In genomic region chr6:22147469-22147815, GRCh38 we compare ENCODE assay signal across 12 cellular contexts.
DNase-seq lines count a peak whose midpoint lies in the region; ATAC-seq and TF ChIP-seq lines count a peak whose summit lies in the region.
"Had no signal": no experiment of that assay in that cellular context is flagged by ENCODE, and none has a peak within 500 bp of the region (broad histone marks: within the 10 kb centered on the region; RNA-seq: fewer than 3 reads in every experiment).

No MANE protein-coding gene starts in this region.

- peak overlapping the region; percentile 45 for H3K27ac Mint-ChIP-seq in nephron progenitor cell
- H3K27ac Mint-ChIP-seq: T-helper 17 cell had no signal

- no peaks in the 10 kb centered on the region for H3K9me3 ChIP-seq in GM23248 (ENCODE audit: low read depth)

- no peak for DNase-seq in AG09309 (ENCODE audit: low read depth)
- DNase-seq in GM23248 = no peak
- no peak for DNase-seq in brain microvascular endothelial cell
- no peak for DNase-seq in nephron progenitor cell
- no peak for DNase-seq in sciatic nerve (ENCODE audit: low spot score)
- DNase-seq: activated CD8-positive, alpha-beta memory T cell treated with anti-CD3 and anti-CD28 coated beads, Interleukin-2, amount 50 U/mL, for 48 hours; NCI-H1436 treated with DMSO at 0.1 percent for 48 hours; T-helper 17 cell had no signal

- H3K4me3 Mint-ChIP-seq in nephron progenitor cell = no peak overlapping the region
- H3K4me3 Mint-ChIP-seq: central memory CD8-positive, alpha-beta T cell had no signal

- intact Hi-C loops in sciatic nerve (cut with DNase I) = no loop called here

- TF ChIP-seq CTCF in AG09309 (IDR thresholded peaks at IDR 0.05; ENCODE audit: control insufficient read depth, insufficient read depth, low read depth, low read length, missing control alignments) (no peak), brain microvascular endothelial cell (IDR thresholded peaks at IDR 0.05; ENCODE audit: low read depth, low read length, missing control alignments) (no peak), nephron progenitor cell (IDR thresholded peaks at IDR 0.05) (no peak)

- 0 out of 2 replicates have a peak overlapping the region, but pooled peaks have one; percentile 35 for H3K9ac ChIP-seq in GM23248

- H3K36me3 Mint-ChIP-seq in nephron progenitor cell (ENCODE audit: low read depth) = peaks cover 43% of the 10 kb centered on the region

- H3K4me3 ChIP-seq in AG09309 (ENCODE audit: control insufficient read depth, low read depth, low read length) (peak overlapping the region; percentile 51), GM23248 (peak overlapping the region; percentile 69), brain microvascular endothelial cell (ENCODE audit: low read depth, low read length) (no peak overlapping the region)

- H3K9me3 Mint-ChIP-seq in nephron progenitor cell = no peaks in the 10 kb centered on the region

- 0 to 1% methylated on average over 2 of the region's 2 CpGs for WGBS in GM23248 (ENCODE audit: low coverage in 1 of 2, low lambda C conversion rate in 2 of 2, missing lambda C conversion rate in 2 of 2), 2 experiments

- H3K36me3 ChIP-seq in GM23248 (ENCODE audit: low read depth) (no peaks in the 10 kb centered on the region), brain microvascular endothelial cell (replicated peaks) (no peaks in the 10 kb centered on the region)

- peak overlapping the region; percentile 79 for H3K4me2 ChIP-seq in GM23248 (ENCODE audit: unreplicated experiment)

- in situ Hi-C loops in GM23248 (cut with MboI) (loop anchor here (25.0 kb wide), 1 partner anchor 1585 kb away; no protein-coding TSS in a partner anchor), brain microvascular endothelial cell (cut with HindIII; ENCODE audit: low pct_ligation_motif_present, low sequenced_read_pairs) (no loop called here)

- peaks cover 21% of the 10 kb centered on the region; the same call in 1 of the 2 replicates for H3F3A ChIP-seq in GM23248 (ENCODE audit: insufficient read depth)

- no peaks in the 10 kb centered on the region for H4K20me1 ChIP-seq in GM23248 (ENCODE audit: insufficient read depth)

- no peaks in the 10 kb centered on the region for H3K79me2 ChIP-seq in GM23248 (ENCODE audit: insufficient read depth)

- H3K4me1 Mint-ChIP-seq in nephron progenitor cell = peaks cover 69% of the 10 kb centered on the region
- H3K4me1 Mint-ChIP-seq: central memory CD8-positive, alpha-beta T cell; T-helper 17 cell had no signal

- H3K9me2 ChIP-seq in GM23248 (ENCODE audit: insufficient read depth) = no peaks in the 10 kb centered on the region

- H3K4me1 ChIP-seq in GM23248 (ENCODE audit: insufficient read depth) = peaks cover 23% of the 10 kb centered on the region

- no peak overlapping the region for H3K27ac ChIP-seq in GM23248
- peak overlapping the region; percentile 24 for H3K27ac ChIP-seq in brain microvascular endothelial cell

- ATAC-seq in GM18498 (IDR thresholded peaks at IDR 0.05; ENCODE audit: unreplicated experiment) = no peak
- no peak for ATAC-seq in HG02884 (IDR thresholded peaks at IDR 0.05; ENCODE audit: unreplicated experiment)
- ATAC-seq in HG02588 (IDR thresholded peaks at IDR 0.05; ENCODE audit: unreplicated experiment) = no peak
- no peak for ATAC-seq in sciatic nerve
- ATAC-seq: T-helper 17 cell had no signal

- no peaks in the 10 kb centered on the region for H3K27me3 Mint-ChIP-seq in nephron progenitor cell (ENCODE audit: low read depth, poor library complexity)

- H3K27me3 ChIP-seq in GM23248 (replicated peaks; ENCODE audit: insufficient read depth) = 0 out of 2 replicates have a peak, but pooled peaks cover 12% of the 10 kb centered on the region
- no peaks in the 10 kb centered on the region for H3K27me3 ChIP-seq in brain microvascular endothelial cell (replicated peaks)

- H2AFZ ChIP-seq in GM23248 = peak overlapping the region; percentile 86
